In genomic region chr22:42994917-42995562, GRCh38 we compare ENCODE assay signal across 1 cellular context.
A peak's percentile ranks its signal among the peaks of the same experiment; 100 is the strongest.
TF ChIP-seq lines count a peak whose summit lies in the region.

No MANE protein-coding gene starts in this region.

TF ChIP-seq in HepG2, 621 proteins besides CTCF, POLR2A, EP300 and RAD21 (continued from another document):
- TF ChIP-seq, protein P1, sequence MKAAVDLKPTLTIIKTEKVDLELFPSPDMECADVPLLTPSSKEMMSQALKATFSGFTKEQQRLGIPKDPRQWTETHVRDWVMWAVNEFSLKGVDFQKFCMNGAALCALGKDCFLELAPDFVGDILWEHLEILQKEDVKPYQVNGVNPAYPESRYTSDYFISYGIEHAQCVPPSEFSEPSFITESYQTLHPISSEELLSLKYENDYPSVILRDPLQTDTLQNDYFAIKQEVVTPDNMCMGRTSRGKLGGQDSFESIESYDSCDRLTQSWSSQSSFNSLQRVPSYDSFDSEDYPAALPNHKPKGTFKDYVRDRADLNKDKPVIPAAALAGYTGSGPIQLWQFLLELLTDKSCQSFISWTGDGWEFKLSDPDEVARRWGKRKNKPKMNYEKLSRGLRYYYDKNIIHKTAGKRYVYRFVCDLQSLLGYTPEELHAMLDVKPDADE (CRISPR knock-in tag; IDR thresholded peaks at IDR 0.05), result no peak
- TF ChIP-seq ZNF7 (CRISPR knock-in tag; IDR thresholded peaks at IDR 0.05) (no peak), MEF2D (CRISPR knock-in tag; IDR thresholded peaks at IDR 0.05) (peak; percentile 59; the same call in 1 of the 2 replicates), ZSCAN12 (CRISPR knock-in tag; IDR thresholded peaks at IDR 0.05) (no peak), TBP (CRISPR knock-in tag; IDR thresholded peaks at IDR 0.05) (no peak), ZNF562 (CRISPR knock-in tag; IDR thresholded peaks at IDR 0.05; ENCODE audit: borderline replicate concordance) (no peak), ZSCAN30 (CRISPR knock-in tag; IDR thresholded peaks at IDR 0.05) (no peak), ZSCAN25 (CRISPR knock-in tag; IDR thresholded peaks at IDR 0.05) (peak; percentile 49; the same call in 1 of the 2 replicates), ZNF747 (CRISPR knock-in tag; IDR thresholded peaks at IDR 0.05; ENCODE audit: borderline replicate concordance) (no peak), ZGPAT (CRISPR knock-in tag; IDR thresholded peaks at IDR 0.05) (peak; percentile 51; the same call in 1 of the 2 replicates), ZBTB33 (CRISPR knock-in tag; IDR thresholded peaks at IDR 0.05) (peak; percentile 33; the same call in 1 of the 2 replicates), CREB1 (IDR thresholded peaks at IDR 0.05) (no peak), CREB1 (CRISPR knock-in tag; IDR thresholded peaks at IDR 0.05) (peak; percentile 42; the same call in 1 of the 2 replicates), ZNF331 (CRISPR knock-in tag; IDR thresholded peaks at IDR 0.05) (peak; percentile 96), JUND (CRISPR knock-in tag; IDR thresholded peaks at IDR 0.05) (peak; percentile 11; the same call in 1 of the 2 replicates), AFF4 (CRISPR knock-in tag; IDR thresholded peaks at IDR 0.05) (no peak), TBL1XR1 (IDR thresholded peaks at IDR 0.05; ENCODE audit: borderline replicate concordance, low read length, partially characterized antibody) (no peak)
- TF ChIP-seq, protein P2, sequence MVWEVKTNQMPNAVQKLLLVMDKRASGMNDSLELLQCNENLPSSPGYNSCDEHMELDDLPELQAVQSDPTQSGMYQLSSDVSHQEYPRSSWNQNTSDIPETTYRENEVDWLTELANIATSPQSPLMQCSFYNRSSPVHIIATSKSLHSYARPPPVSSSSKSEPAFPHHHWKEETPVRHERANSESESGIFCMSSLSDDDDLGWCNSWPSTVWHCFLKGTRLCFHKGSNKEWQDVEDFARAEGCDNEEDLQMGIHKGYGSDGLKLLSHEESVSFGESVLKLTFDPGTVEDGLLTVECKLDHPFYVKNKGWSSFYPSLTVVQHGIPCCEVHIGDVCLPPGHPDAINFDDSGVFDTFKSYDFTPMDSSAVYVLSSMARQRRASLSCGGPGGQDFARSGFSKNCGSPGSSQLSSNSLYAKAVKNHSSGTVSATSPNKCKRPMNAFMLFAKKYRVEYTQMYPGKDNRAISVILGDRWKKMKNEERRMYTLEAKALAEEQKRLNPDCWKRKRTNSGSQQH (CRISPR knock-in tag; IDR thresholded peaks at IDR 0.05; ENCODE audit: low read depth), result no peak
- TF ChIP-seq, protein P3, sequence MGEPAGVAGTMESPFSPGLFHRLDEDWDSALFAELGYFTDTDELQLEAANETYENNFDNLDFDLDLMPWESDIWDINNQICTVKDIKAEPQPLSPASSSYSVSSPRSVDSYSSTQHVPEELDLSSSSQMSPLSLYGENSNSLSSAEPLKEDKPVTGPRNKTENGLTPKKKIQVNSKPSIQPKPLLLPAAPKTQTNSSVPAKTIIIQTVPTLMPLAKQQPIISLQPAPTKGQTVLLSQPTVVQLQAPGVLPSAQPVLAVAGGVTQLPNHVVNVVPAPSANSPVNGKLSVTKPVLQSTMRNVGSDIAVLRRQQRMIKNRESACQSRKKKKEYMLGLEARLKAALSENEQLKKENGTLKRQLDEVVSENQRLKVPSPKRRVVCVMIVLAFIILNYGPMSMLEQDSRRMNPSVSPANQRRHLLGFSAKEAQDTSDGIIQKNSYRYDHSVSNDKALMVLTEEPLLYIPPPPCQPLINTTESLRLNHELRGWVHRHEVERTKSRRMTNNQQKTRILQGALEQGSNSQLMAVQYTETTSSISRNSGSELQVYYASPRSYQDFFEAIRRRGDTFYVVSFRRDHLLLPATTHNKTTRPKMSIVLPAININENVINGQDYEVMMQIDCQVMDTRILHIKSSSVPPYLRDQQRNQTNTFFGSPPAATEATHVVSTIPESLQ (CRISPR knock-in tag; conservative IDR thresholded peaks at IDR 0.05), result no peak
- TF ChIP-seq, protein P4, sequence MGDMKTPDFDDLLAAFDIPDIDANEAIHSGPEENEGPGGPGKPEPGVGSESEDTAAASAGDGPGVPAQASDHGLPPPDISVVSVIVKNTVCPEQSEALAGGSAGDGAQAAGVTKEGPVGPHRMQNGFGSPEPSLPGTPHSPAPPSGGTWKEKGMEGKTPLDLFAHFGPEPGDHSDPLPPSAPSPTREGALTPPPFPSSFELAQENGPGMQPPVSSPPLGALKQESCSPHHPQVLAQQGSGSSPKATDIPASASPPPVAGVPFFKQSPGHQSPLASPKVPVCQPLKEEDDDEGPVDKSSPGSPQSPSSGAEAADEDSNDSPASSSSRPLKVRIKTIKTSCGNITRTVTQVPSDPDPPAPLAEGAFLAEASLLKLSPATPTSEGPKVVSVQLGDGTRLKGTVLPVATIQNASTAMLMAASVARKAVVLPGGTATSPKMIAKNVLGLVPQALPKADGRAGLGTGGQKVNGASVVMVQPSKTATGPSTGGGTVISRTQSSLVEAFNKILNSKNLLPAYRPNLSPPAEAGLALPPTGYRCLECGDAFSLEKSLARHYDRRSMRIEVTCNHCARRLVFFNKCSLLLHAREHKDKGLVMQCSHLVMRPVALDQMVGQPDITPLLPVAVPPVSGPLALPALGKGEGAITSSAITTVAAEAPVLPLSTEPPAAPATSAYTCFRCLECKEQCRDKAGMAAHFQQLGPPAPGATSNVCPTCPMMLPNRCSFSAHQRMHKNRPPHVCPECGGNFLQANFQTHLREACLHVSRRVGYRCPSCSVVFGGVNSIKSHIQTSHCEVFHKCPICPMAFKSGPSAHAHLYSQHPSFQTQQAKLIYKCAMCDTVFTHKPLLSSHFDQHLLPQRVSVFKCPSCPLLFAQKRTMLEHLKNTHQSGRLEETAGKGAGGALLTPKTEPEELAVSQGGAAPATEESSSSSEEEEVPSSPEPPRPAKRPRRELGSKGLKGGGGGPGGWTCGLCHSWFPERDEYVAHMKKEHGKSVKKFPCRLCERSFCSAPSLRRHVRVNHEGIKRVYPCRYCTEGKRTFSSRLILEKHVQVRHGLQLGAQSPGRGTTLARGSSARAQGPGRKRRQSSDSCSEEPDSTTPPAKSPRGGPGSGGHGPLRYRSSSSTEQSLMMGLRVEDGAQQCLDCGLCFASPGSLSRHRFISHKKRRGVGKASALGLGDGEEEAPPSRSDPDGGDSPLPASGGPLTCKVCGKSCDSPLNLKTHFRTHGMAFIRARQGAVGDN (CRISPR knock-in tag; IDR thresholded peaks at IDR 0.05), result no peak
- TF ChIP-seq, protein P5, sequence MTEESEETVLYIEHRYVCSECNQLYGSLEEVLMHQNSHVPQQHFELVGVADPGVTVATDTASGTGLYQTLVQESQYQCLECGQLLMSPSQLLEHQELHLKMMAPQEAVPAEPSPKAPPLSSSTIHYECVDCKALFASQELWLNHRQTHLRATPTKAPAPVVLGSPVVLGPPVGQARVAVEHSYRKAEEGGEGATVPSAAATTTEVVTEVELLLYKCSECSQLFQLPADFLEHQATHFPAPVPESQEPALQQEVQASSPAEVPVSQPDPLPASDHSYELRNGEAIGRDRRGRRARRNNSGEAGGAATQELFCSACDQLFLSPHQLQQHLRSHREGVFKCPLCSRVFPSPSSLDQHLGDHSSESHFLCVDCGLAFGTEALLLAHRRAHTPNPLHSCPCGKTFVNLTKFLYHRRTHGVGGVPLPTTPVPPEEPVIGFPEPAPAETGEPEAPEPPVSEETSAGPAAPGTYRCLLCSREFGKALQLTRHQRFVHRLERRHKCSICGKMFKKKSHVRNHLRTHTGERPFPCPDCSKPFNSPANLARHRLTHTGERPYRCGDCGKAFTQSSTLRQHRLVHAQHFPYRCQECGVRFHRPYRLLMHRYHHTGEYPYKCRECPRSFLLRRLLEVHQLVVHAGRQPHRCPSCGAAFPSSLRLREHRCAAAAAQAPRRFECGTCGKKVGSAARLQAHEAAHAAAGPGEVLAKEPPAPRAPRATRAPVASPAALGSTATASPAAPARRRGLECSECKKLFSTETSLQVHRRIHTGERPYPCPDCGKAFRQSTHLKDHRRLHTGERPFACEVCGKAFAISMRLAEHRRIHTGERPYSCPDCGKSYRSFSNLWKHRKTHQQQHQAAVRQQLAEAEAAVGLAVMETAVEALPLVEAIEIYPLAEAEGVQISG (CRISPR knock-in tag; IDR thresholded peaks at IDR 0.05), result no peak; the same call in 1 of the 2 replicates
- TF ChIP-seq, protein P6, sequence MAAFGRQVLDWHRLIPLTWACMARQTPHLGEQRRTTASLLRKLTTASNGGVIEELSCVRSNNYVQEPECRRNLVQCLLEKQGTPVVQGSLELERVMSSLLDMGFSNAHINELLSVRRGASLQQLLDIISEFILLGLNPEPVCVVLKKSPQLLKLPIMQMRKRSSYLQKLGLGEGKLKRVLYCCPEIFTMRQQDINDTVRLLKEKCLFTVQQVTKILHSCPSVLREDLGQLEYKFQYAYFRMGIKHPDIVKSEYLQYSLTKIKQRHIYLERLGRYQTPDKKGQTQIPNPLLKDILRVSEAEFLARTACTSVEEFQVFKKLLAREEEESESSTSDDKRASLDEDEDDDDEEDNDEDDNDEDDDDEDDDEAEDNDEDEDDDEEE (CRISPR knock-in tag; IDR thresholded peaks at IDR 0.05), result no peak
